14 cellular contexts compared by ENCODE assay signal in the genomic region with DNA sequence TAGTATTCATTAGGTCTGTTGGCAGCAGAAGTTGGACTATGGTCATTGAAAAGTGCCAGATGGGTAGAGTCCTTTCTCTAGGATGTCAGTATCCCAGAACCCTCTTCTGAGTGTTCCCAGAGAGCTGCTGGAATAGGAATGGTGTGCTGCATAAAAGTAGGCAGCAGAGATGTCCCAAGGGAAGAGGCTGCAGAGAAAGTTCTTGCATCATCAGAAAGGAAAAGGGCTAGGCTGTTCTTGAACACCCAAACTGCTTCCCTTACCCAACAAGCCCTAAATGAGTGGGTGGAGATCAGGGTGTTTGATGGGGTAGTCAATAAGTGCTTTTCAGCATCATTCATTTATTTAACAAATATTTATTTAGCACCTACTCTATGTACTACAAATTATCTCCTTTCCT. TPM values are rescaled to one million over a fixed set of nuclear protein-coding genes. Genes with fewer than 3 reads are reported as not detected.
DNase-seq lines count a peak whose midpoint lies in the region; ATAC-seq and TF ChIP-seq lines count a peak whose summit lies in the region.
"Had no signal": no experiment of that assay in that cellular context is flagged by ENCODE, and none has a peak within 500 bp of the region (broad histone marks: within the 10 kb centered on the region; RNA-seq: fewer than 3 reads in every experiment).

No MANE protein-coding gene starts in this region.

- no peaks in the 10 kb centered on the region for H3K36me3 ChIP-seq in GM23248 (ENCODE audit: low read depth)
- H3K36me3 ChIP-seq: cardiac muscle cell, transverse colon had no signal

- H3K4me3 ChIP-seq in GM23248: no peak overlapping the region
- H3K4me3 ChIP-seq in dorsolateral prefrontal cortex: no peak overlapping the region
- H3K4me3 ChIP-seq: cardiac muscle cell had no signal

- no peaks in the 10 kb centered on the region for H3K9me3 ChIP-seq in CD4-positive, alpha-beta T cell (ENCODE audit: control insufficient read depth, low read length)
- H3K9me3 ChIP-seq in GM23248 (ENCODE audit: low read depth): no peaks in the 10 kb centered on the region
- H3K9me3 ChIP-seq: transverse colon had no signal

- peaks cover 93% of the 10 kb centered on the region for H3K36me3 Mint-ChIP-seq in CD4-positive, alpha-beta T cell (ENCODE audit: low read depth)
- H3K36me3 Mint-ChIP-seq in activated naive CD4-positive, alpha-beta T cell treated with anti-CD3 and anti-CD28 coated beads, Interleukin-2, amount 50 U/mL, for 72 hours: peaks cover 36 to 37% of the 10 kb centered on the region in 2 donors
- peaks cover 27% of the 10 kb centered on the region for H3K36me3 Mint-ChIP-seq in memory B cell

- no peaks in the 10 kb centered on the region for H4K20me1 ChIP-seq in GM23248 (ENCODE audit: insufficient read depth)

- in situ Hi-C loops in GM23248 (cut with MboI): loop anchor here (10.0 kb wide), 1 partner anchor 110 kb away; the partner anchor contains the start of gene DNAJC14

- DNase-seq in CD4-positive, alpha-beta T cell: no peak
- DNase-seq in GM23248 (peak; percentile 73), memory B cell (ENCODE audit: low spot score in 2 of 2) (no peak), mesenteric fat pad (ENCODE audit: low spot score) (no peak), dorsolateral prefrontal cortex (no peak)
- DNase-seq in activated naive CD4-positive, alpha-beta T cell treated with anti-CD3 and anti-CD28 coated beads, Interleukin-2, amount 50 U/mL, for 72 hours (ENCODE audit: low spot score in 2 of 2): no peak
- DNase-seq in activated CD4-positive, CD25-positive, alpha-beta regulatory T cell treated with anti-CD3 and anti-CD28 coated beads, Interleukin-2, amount 50 U/mL, for 72 hours: no peak
- DNase-seq: DMS79 treated with DMSO at 0.1 percent for 48 hours, NCI-H2029, transverse colon had no signal

- no peaks in the 10 kb centered on the region for H3K9me2 ChIP-seq in GM23248 (ENCODE audit: insufficient read depth)

- H3K4me1 ChIP-seq in GM23248 (ENCODE audit: insufficient read depth): peaks cover 54% of the 10 kb centered on the region

- ATAC-seq in CD4-positive, alpha-beta T cell (ENCODE audit: poor library complexity): no peak
- ATAC-seq in activated naive CD4-positive, alpha-beta T cell treated with anti-CD3 and anti-CD28 coated beads, Interleukin-2, amount 50 U/mL, for 72 hours: no peak
- ATAC-seq in memory B cell (ENCODE audit: low read depth) (no peak), HG02885 (IDR thresholded peaks at IDR 0.05; ENCODE audit: poor library complexity, unreplicated experiment) (no peak)
- ATAC-seq: HCT116 had no signal

- H2AFZ ChIP-seq in GM23248: no peak overlapping the region

- peaks cover 36% of the 10 kb centered on the region for H3K79me2 ChIP-seq in GM23248 (ENCODE audit: insufficient read depth)

- H3K4me2 ChIP-seq in GM23248 (ENCODE audit: unreplicated experiment): no peak overlapping the region
- H3K4me2 ChIP-seq: KMS-11 had no signal

- intact Hi-C loops in CD4-positive, alpha-beta T cell (cut with DNase I, micrococcal nuclease): loop anchor here in 1 of 2 experiments (5.0 kb wide), 1 partner anchor 108 kb away; the partner anchor contains the start of gene RPS26
- intact Hi-C loops in dorsolateral prefrontal cortex (cut with DNase I): loop anchor here (5.0 kb wide), 1 partner anchor 38 kb away; the partner anchor contains the start of gene RAB5B (in 2 of the 2)

- H3F3A ChIP-seq in GM23248 (ENCODE audit: insufficient read depth): peaks cover 48% of the 10 kb centered on the region

- H3K9me3 Mint-ChIP-seq in CD4-positive, alpha-beta T cell: no peaks in the 10 kb centered on the region
- no peaks in the 10 kb centered on the region for H3K9me3 Mint-ChIP-seq in activated naive CD4-positive, alpha-beta T cell treated with anti-CD3 and anti-CD28 coated beads, Interleukin-2, amount 50 U/mL, for 72 hours
- H3K9me3 Mint-ChIP-seq in memory B cell: no peaks in the 10 kb centered on the region

- H3K27me3 ChIP-seq in CD4-positive, alpha-beta T cell (ENCODE audit: control insufficient read depth, insufficient read depth, low read length): no peaks in the 10 kb centered on the region
- H3K27me3 ChIP-seq in GM23248 (replicated peaks; ENCODE audit: insufficient read depth) (no peaks in the 10 kb centered on the region), dorsolateral prefrontal cortex (no peaks in the 10 kb centered on the region)
- H3K27me3 ChIP-seq: transverse colon had no signal

- H3K4me3 Mint-ChIP-seq in CD4-positive, alpha-beta T cell: peak overlapping the region; percentile 99
- H3K4me3 Mint-ChIP-seq in memory B cell: no peak overlapping the region

- H3K27ac ChIP-seq in CD4-positive, alpha-beta T cell (ENCODE audit: low read depth, low read length): peak overlapping the region; percentile 93
- H3K27ac ChIP-seq in GM23248 (no peak overlapping the region), dorsolateral prefrontal cortex (no peak overlapping the region)
- H3K27ac ChIP-seq: cardiac muscle cell, KMS-11 had no signal

- no peak for TF ChIP-seq CTCF in CD4-positive, alpha-beta T cell (IDR thresholded peaks at IDR 0.05)
- TF ChIP-seq CTCF in dorsolateral prefrontal cortex (IDR thresholded peaks at IDR 0.05 in 54 of 56, conservative IDR thresholded peaks at IDR 0.05 in 2 of 56; ENCODE audit: low read depth in 1 of 56, partially characterized antibody in 56 of 56): no peak

- CTCF ChIA-PET in CD4-positive, alpha-beta T cell (lab: Charles Lee): interaction anchor here (0.8 to 6.6 kb wide), 4 partner anchors 20 to 196 kb away, joined by 3 to 31 read pairs (median 3); no protein-coding TSS in a partner anchor

- POLR2A ChIA-PET in CD4-positive, alpha-beta T cell (lab: Charles Lee): interaction anchor here (1.2 to 18.6 kb wide), 10 partner anchors 8 to 205 kb away, joined by 3 to 251 read pairs (median 28); partner anchors contain the start of genes DNAJC14, ORMDL2, RAB5B and SARNP

- H3K4me1 Mint-ChIP-seq in CD4-positive, alpha-beta T cell (ENCODE audit: low read depth): peaks cover 69% of the 10 kb centered on the region
- peaks cover 44% of the 10 kb centered on the region for H3K4me1 Mint-ChIP-seq in memory B cell

- peak overlapping the region; percentile 97 for H3K27ac Mint-ChIP-seq in CD4-positive, alpha-beta T cell
- peak overlapping the region; percentile 24 to 97 for H3K27ac Mint-ChIP-seq in activated naive CD4-positive, alpha-beta T cell treated with anti-CD3 and anti-CD28 coated beads, Interleukin-2, amount 50 U/mL, for 72 hours
- peak overlapping the region; percentile 80 for H3K27ac Mint-ChIP-seq in memory B cell

- H3K27me3 Mint-ChIP-seq in CD4-positive, alpha-beta T cell: no peaks in the 10 kb centered on the region
- no peaks in the 10 kb centered on the region for H3K27me3 Mint-ChIP-seq in memory B cell

- H3K9ac ChIP-seq in GM23248: no peak overlapping the region
- H3K9ac ChIP-seq: KMS-11 had no signal

RNA-seq across cellular contexts. Expression of gene DGKA, which starts 3.4 kb away (rescaled TPM):
- total RNA-seq in CD4-positive, alpha-beta T cell: 100 to 1,000 TPM; 799 to 818 TPM
- total RNA-seq in GM23248 (2014; rRNA removed; shearing (Covaris generic)): 66.6 and 67.7 TPM in 2 replicates
- 109 and 116 TPM in 2 replicates for polyA plus RNA-seq in GM23248 (2016; fragmentation: Nextera tagmentation; extraction: Ambion mirVana)
- total RNA-seq in activated naive CD4-positive, alpha-beta T cell treated with anti-CD3 and anti-CD28 coated beads, Interleukin-2, amount 50 U/mL, for 72 hours: 100 to 1,000 TPM; 386 to 441 TPM
- total RNA-seq in mesenteric fat pad: 32.4 TPM
- 10 to 100 TPM; 23.7 to 83.8 (median 48.3) TPM for total RNA-seq in dorsolateral prefrontal cortex

RNA-seq across cellular contexts. Expression of gene PYM1, which starts 6.6 kb away (rescaled TPM):
- total RNA-seq in CD4-positive, alpha-beta T cell: 10 to 100 TPM; 13.7 to 16.7 TPM
- total RNA-seq in GM23248 (2014; rRNA removed; shearing (Covaris generic)): 20.1 and 25.9 TPM in 2 replicates
- polyA plus RNA-seq in GM23248 (2016; fragmentation: Nextera tagmentation; extraction: Ambion mirVana): 33.5 and 34.4 TPM in 2 replicates
- total RNA-seq in activated naive CD4-positive, alpha-beta T cell treated with anti-CD3 and anti-CD28 coated beads, Interleukin-2, amount 50 U/mL, for 72 hours: 10 to 100 TPM; 18.9 to 32.9 TPM
- total RNA-seq in mesenteric fat pad (30.5 TPM), dorsolateral prefrontal cortex (10 to 100 TPM in 118 of 120 experiments, 1 to 10 TPM in 2; 9.6 to 27.3 (median 17.6) TPM)

RNA-seq across cellular contexts. Expression of gene PMEL, which starts 31.5 kb away (rescaled TPM):
- total RNA-seq in CD4-positive, alpha-beta T cell: not detected
- total RNA-seq in GM23248 (2014; rRNA removed; shearing (Covaris generic)): 0.13 and 2.3 TPM in 2 replicates
- 0.38 and 0.76 TPM in 2 replicates for polyA plus RNA-seq in GM23248 (2016; fragmentation: Nextera tagmentation; extraction: Ambion mirVana)
- total RNA-seq in activated naive CD4-positive, alpha-beta T cell treated with anti-CD3 and anti-CD28 coated beads, Interleukin-2, amount 50 U/mL, for 72 hours: 1 to 10 TPM; 1.2 to 5.6 TPM
- total RNA-seq in mesenteric fat pad (0.64 TPM), dorsolateral prefrontal cortex (1 to 10 TPM in 5 of 120 experiments, under 1 TPM in 17, not detected in 98; 0.25 to 1.7 (median 0.76) TPM)

RNA-seq across cellular contexts. Expression of gene CDK2, which starts 32.3 kb away (rescaled TPM):
- total RNA-seq in CD4-positive, alpha-beta T cell: 10 to 100 TPM; 15.8 to 16.0 TPM
- total RNA-seq in GM23248 (2014; rRNA removed; shearing (Covaris generic)): 20.8 and 34.9 TPM in 2 replicates
- polyA plus RNA-seq in GM23248 (2016; fragmentation: Nextera tagmentation; extraction: Ambion mirVana): 16.2 and 16.6 TPM in 2 replicates
- 100 to 1,000 TPM; 116 to 144 TPM for total RNA-seq in activated naive CD4-positive, alpha-beta T cell treated with anti-CD3 and anti-CD28 coated beads, Interleukin-2, amount 50 U/mL, for 72 hours
- 21.4 TPM for total RNA-seq in mesenteric fat pad
- total RNA-seq in dorsolateral prefrontal cortex: 10 to 100 TPM in 16 of 120 experiments, 1 to 10 TPM in 104; 2.0 to 21.4 (median 6.5) TPM

RNA-seq across cellular contexts. Expression of gene RAB5B, which starts 39.5 kb away (rescaled TPM):
- total RNA-seq in CD4-positive, alpha-beta T cell: 10 to 100 TPM; 21.6 to 27.4 TPM
- total RNA-seq in GM23248 (2014; rRNA removed; shearing (Covaris generic)): 47.0 and 58.6 TPM in 2 replicates
- polyA plus RNA-seq in GM23248 (2016; fragmentation: Nextera tagmentation; extraction: Ambion mirVana): 65.8 and 66.6 TPM in 2 replicates
- total RNA-seq in activated naive CD4-positive, alpha-beta T cell treated with anti-CD3 and anti-CD28 coated beads, Interleukin-2, amount 50 U/mL, for 72 hours: 10 to 100 TPM; 43.1 to 51.8 TPM
- total RNA-seq in mesenteric fat pad (88.2 TPM), dorsolateral prefrontal cortex (100 to 1,000 TPM; 148 to 223 (median 185) TPM)
